12 cellular contexts compared by ENCODE assay signal in the genomic region with DNA sequence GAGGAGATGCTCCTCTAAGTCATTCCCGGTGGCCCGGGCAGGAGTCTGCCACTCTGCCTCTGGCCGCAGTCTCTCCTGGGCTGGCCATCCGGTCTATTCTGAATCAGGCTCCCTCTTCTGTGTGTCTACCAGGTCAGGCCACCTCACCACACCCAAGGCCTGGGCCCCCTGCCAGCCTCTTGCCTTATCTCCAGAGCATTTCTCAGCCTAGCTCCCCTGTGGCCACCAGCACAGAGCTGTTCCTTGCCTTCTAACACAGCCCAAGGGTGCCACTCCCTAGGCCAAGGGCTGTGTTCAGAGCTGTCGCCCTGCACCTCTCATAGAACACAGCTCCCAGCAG. TPM values are rescaled to one million over a fixed set of nuclear protein-coding genes. Genes with fewer than 3 reads are reported as not detected.
DNase-seq lines count a peak whose midpoint lies in the region; ATAC-seq and TF ChIP-seq lines count a peak whose summit lies in the region.
"Had no signal": no experiment of that assay in that cellular context is flagged by ENCODE, and none has a peak within 500 bp of the region (broad histone marks: within the 10 kb centered on the region; RNA-seq: fewer than 3 reads in every experiment).

No MANE protein-coding gene starts in this region.

- H4K20me1 ChIP-seq in BLaER1 treated with 17β-estradiol and CSF1 and Interleukin-3, amounts not matched to agents 10 nM and 100 nM = peaks cover 23 to 100% (median 68%) of the 10 kb centered on the region in 11 experiments; a peak in 19 of 22 replicates

- peaks cover 68 to 100% (median 99%) of the 10 kb centered on the region in 10 experiments for H3K4me1 ChIP-seq in BLaER1 treated with 17β-estradiol and CSF1 and Interleukin-3, amounts not matched to agents 10 nM and 100 nM
- peaks cover 13% of the 10 kb centered on the region for H3K4me1 ChIP-seq in mucosa of descending colon (ENCODE audit: low read depth)

- peaks cover 7% of the 10 kb centered on the region for H3K36me3 Mint-ChIP-seq in central memory CD8-positive, alpha-beta T cell (ENCODE audit: insufficient read depth)
- no peaks in the 10 kb centered on the region for H3K36me3 Mint-ChIP-seq in nephron progenitor cell (ENCODE audit: low read depth)
- H3K36me3 Mint-ChIP-seq: IgD-negative memory B cell had no signal

- H3K36me3 ChIP-seq in BLaER1 treated with 17β-estradiol and CSF1 and Interleukin-3, amounts not matched to agents 10 nM and 100 nM = peaks cover 33 to 91% (median 75%) of the 10 kb centered on the region in 11 experiments
- no peaks in the 10 kb centered on the region for H3K36me3 ChIP-seq in mucosa of descending colon (ENCODE audit: low read depth)

- peaks cover 18% of the 10 kb centered on the region for H3K4me1 Mint-ChIP-seq in central memory CD8-positive, alpha-beta T cell
- H3K4me1 Mint-ChIP-seq in nephron progenitor cell = peaks cover 31% of the 10 kb centered on the region

- intact Hi-C loops in mucosa of descending colon (cut with DNase I, micrococcal nuclease) = no loop called here

- no peak overlapping the region for H3K4me3 Mint-ChIP-seq in central memory CD8-positive, alpha-beta T cell
- H3K4me3 Mint-ChIP-seq in nephron progenitor cell = no peak overlapping the region
- H3K4me3 Mint-ChIP-seq: IgD-negative memory B cell, naive B cell had no signal

- ATAC-seq in central memory CD8-positive, alpha-beta T cell (replicated peaks; ENCODE audit: extremely low read depth, poor library complexity, severe bottlenecking) = no peak
- peak; percentile 86 for ATAC-seq in mucosa of descending colon
- ATAC-seq in HG02623 (IDR thresholded peaks at IDR 0.05; ENCODE audit: unreplicated experiment) = no peak
- no peak for ATAC-seq in GM21825 (IDR thresholded peaks at IDR 0.05; ENCODE audit: unreplicated experiment)

- peak overlapping the region; percentile 11 to 93 (median 52); a peak in 20 of 22 replicates for H3K27ac ChIP-seq in BLaER1 treated with 17β-estradiol and CSF1 and Interleukin-3, amounts not matched to agents 10 nM and 100 nM

- peak overlapping the region; percentile 29 to 99 (median 79) for H3K4me2 ChIP-seq in BLaER1 treated with 17β-estradiol and CSF1 and Interleukin-3, amounts not matched to agents 10 nM and 100 nM

- no peak overlapping the region for H3K4me3 ChIP-seq in BLaER1 treated with 17β-estradiol and CSF1 and Interleukin-3, amounts not matched to agents 10 nM and 100 nM
- no peak overlapping the region for H3K4me3 ChIP-seq in mucosa of descending colon

- H3K9me3 Mint-ChIP-seq in central memory CD8-positive, alpha-beta T cell = no peaks in the 10 kb centered on the region
- H3K9me3 Mint-ChIP-seq in nephron progenitor cell = no peaks in the 10 kb centered on the region
- H3K9me3 Mint-ChIP-seq: IgD-negative memory B cell, naive B cell had no signal

- TF ChIP-seq CTCF in mucosa of descending colon (IDR thresholded peaks at IDR 0.05) (no peak), nephron progenitor cell (IDR thresholded peaks at IDR 0.05) (no peak)

- DNase-seq in HT1080 (ENCODE audit: low read depth) = peak; percentile 20
- no peak for DNase-seq in central memory CD8-positive, alpha-beta T cell (ENCODE audit: low spot score in 2 of 2)
- peak; percentile 84 to 87 (median 84) for DNase-seq in mucosa of descending colon
- no peak for DNase-seq in NCI-H2196 (lab: John Stamatoyannopoulos, UW; ENCODE audit: unreplicated experiment)
- DNase-seq in nephron progenitor cell = no peak
- DNase-seq: naive B cell; NCI-H1930; stimulated activated CD8-positive, alpha-beta memory T cell treated with anti-CD3 and anti-CD28 coated beads, Interleukin-4, amount 100 ng/mL, for 48 hours had no signal

- H3K27me3 ChIP-seq in BLaER1 treated with 17β-estradiol and CSF1 and Interleukin-3, amounts not matched to agents 10 nM and 100 nM = no peaks in the 10 kb centered on the region

- no peaks in the 10 kb centered on the region for H3K9me3 ChIP-seq in BLaER1 treated with 17β-estradiol and CSF1 and Interleukin-3, amounts not matched to agents 10 nM and 100 nM (replicated peaks in 1 of 11)
- H3K9me3 ChIP-seq in mucosa of descending colon = no peaks in the 10 kb centered on the region

- peak overlapping the region; percentile 64 for H3K27ac Mint-ChIP-seq in central memory CD8-positive, alpha-beta T cell (ENCODE audit: low read depth)
- H3K27ac Mint-ChIP-seq in nephron progenitor cell = no peak overlapping the region

- no peaks in the 10 kb centered on the region for H3K27me3 Mint-ChIP-seq in central memory CD8-positive, alpha-beta T cell
- H3K27me3 Mint-ChIP-seq in nephron progenitor cell (ENCODE audit: low read depth, poor library complexity) = no peaks in the 10 kb centered on the region
- H3K27me3 Mint-ChIP-seq: IgD-negative memory B cell, naive B cell had no signal

- H3K9ac ChIP-seq in BLaER1 treated with 17β-estradiol and CSF1 and Interleukin-3, amounts not matched to agents 10 nM and 100 nM = peak overlapping the region; percentile 36 to 63 (median 52); a peak in 19 of 22 replicates

RNA-seq across cellular contexts. Expression of a gene that starts 55.3 kb away (rescaled TPM):
- 17.0 and 21.0 TPM in 2 replicates for total RNA-seq in HT1080 (2014; rRNA removed; shearing (Covaris generic))
- polyA plus RNA-seq in HT1080 (2015; cell fraction: cytosol; rRNA removed) = 6.9 and 7.5 TPM in 2 replicates
- 45.6 and 55.3 TPM in 2 replicates for polyA plus RNA-seq in HT1080 (2015; cell fraction: nucleus; rRNA removed)
- total RNA-seq in mucosa of descending colon = 100 to 1,000 TPM in 1 of 3 donors, 10 to 100 TPM in 2; 84.9 to 111 (median 93.3) TPM

Comparison
In these comparisons a context has a peak if more than half of its experiments do, and no peak if none do; other contexts are left out.
1. DNase-seq: peak in HT1080 (single experiment) and mucosa of descending colon (3 of 3); none in central memory CD8-positive, alpha-beta T cell (0 of 2), NCI-H2196 (single experiment) and nephron progenitor cell (single experiment).